Comparison of ENCODE assay signal across 10 cellular contexts in the genomic region with DNA sequence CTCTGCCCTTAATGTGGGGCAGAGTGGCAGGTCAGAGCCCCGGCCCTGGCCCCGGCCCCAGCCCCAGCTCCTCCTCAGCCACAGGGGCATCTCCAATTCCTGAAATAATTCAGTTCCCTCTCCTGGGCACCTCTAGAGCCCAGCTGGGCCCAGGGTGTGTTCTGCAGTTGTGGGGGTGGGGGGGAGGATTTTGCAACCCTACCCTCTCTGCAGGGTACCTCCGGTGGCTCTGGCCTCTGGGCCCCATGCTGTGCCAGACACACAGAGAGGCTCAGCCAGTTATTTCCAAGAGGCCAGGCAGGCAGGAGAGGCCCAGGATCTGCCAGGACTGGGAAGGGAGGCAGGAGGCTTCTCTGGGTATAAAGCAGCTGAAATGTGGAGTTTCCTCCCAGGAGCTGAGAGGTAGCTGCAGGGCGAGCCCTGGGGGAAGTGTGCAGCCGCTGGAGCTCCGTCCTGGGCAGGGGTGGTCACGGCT. TPM values are rescaled to one million over a fixed set of nuclear protein-coding genes. Genes with fewer than 3 reads are reported as not detected.
DNase-seq lines count a peak whose midpoint lies in the region; ATAC-seq, FAIRE-seq and TF ChIP-seq lines count a peak whose summit lies in the region.
"Had no signal": no experiment of that assay in that cellular context is flagged by ENCODE, and none has a peak within 500 bp of the region (broad histone marks: within the 10 kb centered on the region; RNA-seq: fewer than 3 reads in every experiment).

No MANE protein-coding gene starts in this region.

- ATAC-seq in Panc1 (peak; percentile 59), memory B cell (ENCODE audit: low read depth) (no peak), GM21367 (IDR thresholded peaks at IDR 0.05; ENCODE audit: unreplicated experiment) (no peak), GM19351 (IDR thresholded peaks at IDR 0.05; ENCODE audit: unreplicated experiment) (no peak)

- H3K36me3 Mint-ChIP-seq in memory B cell = no peaks in the 10 kb centered on the region

- peak; percentile 53 for DNase-seq in H54 (ENCODE audit: insufficient read length, low spot score)
- DNase-seq in Panc1 (ENCODE audit: low read depth, low spot score) = no peak
- DNase-seq in memory B cell (ENCODE audit: low spot score in 2 of 2) = no peak
- DNase-seq in DMS79 treated with DMSO at 0.1 percent for 48 hours (lab: John Stamatoyannopoulos, UW) = no peak
- no peak for DNase-seq in DMS53 treated with DMSO at 0.1 percent for 48 hours (lab: John Stamatoyannopoulos, UW; ENCODE audit: unreplicated experiment)
- DNase-seq: head of caudate nucleus, NCI-H1105 treated with DMSO at 0.1 percent for 48 hours had no signal

- peak; percentile 85 for FAIRE-seq in H54 (lab: Jason Lieb, UNC)

- no TSS peak for BruUV-seq in Panc1 (replicated peaks; lab: Mats Ljungman, UMichigan)

- CTCF ChIA-PET in Panc1 (lab: Charles Lee) = interaction anchor here (0.7 to 0.9 kb wide), 2 partner anchors 28 to 63 kb away, joined by 3 to 9 read pairs; no protein-coding TSS in a partner anchor

- H3K4me3 ChIP-seq in Panc1 (ENCODE audit: low read depth in 2 of 2, low read length in 2 of 2) = peak overlapping the region; percentile 18 to 23; a peak in 2 of 4 replicates

- H3K27ac ChIP-seq in C4-2B (peak overlapping the region; percentile 74), Panc1 (ENCODE audit: low read length) (peak overlapping the region; percentile 98)

- in situ Hi-C loops in Panc1 (cut with HindIII; ENCODE audit: low pct_unique_long_range_greater_than_20kb, low sequenced_read_pairs) = no loop called here

- TF ChIP-seq CTCF in C4-2B (conservative IDR thresholded peaks at IDR 0.05) = no peak
- TF ChIP-seq CTCF in Panc1 (IDR thresholded peaks at IDR 0.05) = no peak

- H3K27ac Mint-ChIP-seq in memory B cell = peak overlapping the region; percentile 95

- TF ChIP-seq POLR2A in H54 (IDR thresholded peaks at IDR 0.05; ENCODE audit: low read depth, low read length) = no peak

- intact Hi-C loops in Panc1 (cut with micrococcal nuclease; ENCODE audit: unreplicated experiment) = no loop called here

- no peaks in the 10 kb centered on the region for H3K36me3 ChIP-seq in Panc1 (ENCODE audit: control insufficient read depth, insufficient read depth, low read length)

- H3K4me3 Mint-ChIP-seq in memory B cell = no peak overlapping the region

- peaks cover 54% of the 10 kb centered on the region for H3K4me1 ChIP-seq in Panc1 (ENCODE audit: control insufficient read depth, insufficient read depth, low read length)

- H3K27me3 Mint-ChIP-seq in memory B cell = no peaks in the 10 kb centered on the region

- peaks cover 25% of the 10 kb centered on the region for H3K4me1 Mint-ChIP-seq in memory B cell

- H3K9me3 ChIP-seq in Panc1 (ENCODE audit: control insufficient read depth, insufficient read depth, low read depth, low read length) = no peaks in the 10 kb centered on the region

- H3K9me3 Mint-ChIP-seq in memory B cell = no peaks in the 10 kb centered on the region

- POLR2A ChIA-PET in Panc1 (lab: Charles Lee) = no interaction called here

- H3K27me3 ChIP-seq in Panc1 (ENCODE audit: control insufficient read depth, insufficient read depth, low read length) = no peaks in the 10 kb centered on the region

RNA-seq across cellular contexts. Expression of a gene that starts 47.9 kb away (rescaled TPM):
- 51.6 TPM for total RNA-seq in Panc1 (2021; ENCODE audit: unreplicated experiment)
- 56.2 TPM for polyA plus RNA-seq in Panc1 (2012; ENCODE audit: insufficient read length)
